17 cellular contexts compared by ENCODE assay signal in the genomic region with DNA sequence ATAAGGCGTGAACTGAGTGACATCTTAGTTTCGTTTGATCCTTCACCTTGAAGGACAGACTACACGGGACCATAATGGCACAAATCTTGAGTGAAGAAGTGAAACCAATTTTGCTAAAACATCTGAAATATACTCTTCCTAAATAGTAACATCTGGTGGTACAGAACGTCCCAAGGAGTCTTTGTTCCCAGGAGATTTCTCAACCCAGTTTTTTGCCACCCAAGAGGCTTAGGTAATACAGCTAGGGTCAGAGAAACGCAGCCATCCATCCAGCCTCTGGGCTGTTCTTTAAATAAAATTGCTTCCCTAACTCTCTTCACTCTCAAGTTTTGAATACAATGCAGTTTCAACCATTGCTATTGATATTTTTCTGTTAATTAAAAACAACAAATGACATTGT.
DNase-seq lines count a peak whose midpoint lies in the region; TF ChIP-seq lines count a peak whose summit lies in the region.
"Had no signal": no experiment of that assay in that cellular context is flagged by ENCODE, and none has a peak within 500 bp of the region (broad histone marks: within the 10 kb centered on the region; RNA-seq: fewer than 3 reads in every experiment).

No MANE protein-coding gene starts in this region.

- H3K36me3 ChIP-seq in hepatocyte (replicated peaks; ENCODE audit: insufficient read depth, low read depth) (no peaks in the 10 kb centered on the region), tibial artery (no peaks in the 10 kb centered on the region)
- H3K36me3 ChIP-seq: SJCRH30 had no signal

- no peaks in the 10 kb centered on the region for H3K9me2 ChIP-seq in hepatocyte (replicated peaks; ENCODE audit: insufficient read depth)

- H3K27me3 ChIP-seq in hepatocyte (no peaks in the 10 kb centered on the region), tibial artery (no peaks in the 10 kb centered on the region)
- H3K27me3 ChIP-seq: SJCRH30 had no signal

- DNase-seq in NOMO-1 (lab: John Stamatoyannopoulos, UW; ENCODE audit: unreplicated experiment in 2 of 2) (peak; percentile 35 to 57), hepatocyte (ENCODE audit: low spot score) (no peak), tibial artery (peak in 1 of 2 donors; percentile 23), putamen (ENCODE audit: low spot score) (no peak), NAMALWA (ENCODE audit: low spot score) (no peak), hypothalamus (lab: John Stamatoyannopoulos, UW) (no peak)
- DNase-seq: DMS 273 treated with DMSO at 0.1 percent for 48 hours, IMR-90, Kasumi-1, NCI-H1417 treated with DMSO at 0.1 percent for 48 hours, NCI-H2029, NCI-H510A, NCI-H82, OCI-M1, RPMI8226, SJCRH30 had no signal

- H2AFZ ChIP-seq in hepatocyte, result no peak overlapping the region

- intact Hi-C loops in tibial artery (cut with DNase I; ENCODE audit: low total_unique reads), result no loop called here

- H3K79me2 ChIP-seq in hepatocyte, result no peaks in the 10 kb centered on the region

- no peaks in the 10 kb centered on the region for H4K20me1 ChIP-seq in hepatocyte (ENCODE audit: insufficient read depth, poor library complexity, severe bottlenecking)

- peak overlapping the region; percentile 6 for H3K4me2 ChIP-seq in hepatocyte

- H3K9me3 ChIP-seq in hepatocyte (ENCODE audit: low read depth) (no peaks in the 10 kb centered on the region), tibial artery (no peaks in the 10 kb centered on the region)
- H3K9me3 ChIP-seq: SJCRH30 had no signal

- WGBS in hepatocyte (ENCODE audit: low lambda C conversion rate, missing lambda C conversion rate), result 59% methylated on average over 5 of the region's 5 CpGs

- H3K27ac ChIP-seq in VCaP (peak overlapping the region; percentile 53; the same call in 1 of the 2 replicates), hepatocyte (peak overlapping the region; percentile 4), tibial artery (peak overlapping the region; percentile 45 to 52)
- H3K27ac ChIP-seq: SJCRH30 had no signal

- H3K4me1 ChIP-seq in hepatocyte (ENCODE audit: insufficient read depth) (no peaks in the 10 kb centered on the region), tibial artery (peaks cover 0 to 57% (median 18%) of the 10 kb centered on the region in 4 donors)

- H3K4me3 ChIP-seq in hepatocyte (no peak overlapping the region), tibial artery (peak overlapping the region in 1 of 2 donors; percentile 3)
- H3K4me3 ChIP-seq: SJCRH30 had no signal

- no peak for TF ChIP-seq CTCF in VCaP (conservative IDR thresholded peaks at IDR 0.05)
- TF ChIP-seq CTCF in hepatocyte (IDR thresholded peaks at IDR 0.05; ENCODE audit: poor library complexity), result no peak
- TF ChIP-seq CTCF in tibial artery (IDR thresholded peaks at IDR 0.05), result no peak

Comparison
In these comparisons a context has a peak if more than half of its experiments do, and no peak if none do; other contexts are left out.
1. DNase-seq: peak in NOMO-1 (2 of 2); none in hepatocyte (single experiment), putamen (single experiment), NAMALWA (single experiment) and hypothalamus (0 of 51).
2. Peak in every context shown above with its lines, with median percentiles within 50 percentile points of each other: H3K27ac ChIP-seq.